12 cellular contexts compared by ENCODE assay signal in genomic region chr1:169326644-169327316, GRCh38. TPM values are rescaled to one million over a fixed set of nuclear protein-coding genes. Genes with fewer than 3 reads are reported as not detected.
DNase-seq lines count a peak whose midpoint lies in the region; ATAC-seq and TF ChIP-seq lines count a peak whose summit lies in the region.
"Had no signal": no experiment of that assay in that cellular context is flagged by ENCODE, and none has a peak within 500 bp of the region (broad histone marks: within the 10 kb centered on the region; RNA-seq: fewer than 3 reads in every experiment).

No MANE protein-coding gene starts in this region.

- no peak for DNase-seq in activated naive CD4-positive, alpha-beta T cell treated with anti-CD3 and anti-CD28 coated beads, Interleukin-2, amount 10 ng/mL, durations not matched to agents 7 days and 5 days
- DNase-seq in activated CD8-positive, alpha-beta T cell treated with anti-CD3 and anti-CD28 coated beads for 36 hours: no peak
- no peak for DNase-seq in OCI-LY7 (ENCODE audit: low spot score)
- DNase-seq in mucosa of gallbladder (ENCODE audit: low spot score): no peak
- DNase-seq in GF-D8 (lab: John Stamatoyannopoulos, UW): no peak
- DNase-seq: activated gamma-delta T cell; MM.1S; stimulated activated naive CD4-positive, alpha-beta T cell treated with Interleukin-2 at 50 U/mL for 16 hours had no signal

- peaks cover 10% of the 10 kb centered on the region for H3K9me3 Mint-ChIP-seq in activated naive CD4-positive, alpha-beta T cell treated with anti-CD3 and anti-CD28 coated beads, Interleukin-2, amount 50 U/mL, for 24 hours
- H3K9me3 Mint-ChIP-seq in activated naive CD4-positive, alpha-beta T cell treated with anti-CD3 and anti-CD28 coated beads, Interleukin-2, amount 10 ng/mL, durations not matched to agents 7 days and 5 days: peaks cover 14% of the 10 kb centered on the region
- H3K9me3 Mint-ChIP-seq in activated CD8-positive, alpha-beta T cell treated with anti-CD3 and anti-CD28 coated beads for 36 hours: peaks cover 10% of the 10 kb centered on the region
- H3K9me3 Mint-ChIP-seq in stimulated activated naive CD8-positive, alpha-beta T cell treated with anti-CD3 and anti-CD28 coated beads, Interleukin-15, Interleukin-2, amounts not matched to agents 100 ng/mL and 50 ng/mL, for 24 hours: peaks cover 10% of the 10 kb centered on the region

- no peak overlapping the region for H3K4me3 ChIP-seq in OCI-LY7 (ENCODE audit: low read depth, low read length, poor library complexity, severe bottlenecking)

- no peak overlapping the region for H2AFZ ChIP-seq in OCI-LY7 (ENCODE audit: low read length)

- no TSS peak for BruUV-seq in OCI-LY7 (replicated peaks; lab: Mats Ljungman, UMichigan)

- no peak overlapping the region for H3K4me3 Mint-ChIP-seq in activated naive CD4-positive, alpha-beta T cell treated with anti-CD3 and anti-CD28 coated beads, Interleukin-2, amount 50 U/mL, for 24 hours
- H3K4me3 Mint-ChIP-seq in activated naive CD4-positive, alpha-beta T cell treated with anti-CD3 and anti-CD28 coated beads, Interleukin-2, amount 10 ng/mL, durations not matched to agents 7 days and 5 days: no peak overlapping the region
- no peak overlapping the region for H3K4me3 Mint-ChIP-seq in activated CD8-positive, alpha-beta T cell treated with anti-CD3 and anti-CD28 coated beads for 36 hours
- H3K4me3 Mint-ChIP-seq in stimulated activated naive CD8-positive, alpha-beta T cell treated with anti-CD3 and anti-CD28 coated beads, Interleukin-15, Interleukin-2, amounts not matched to agents 100 ng/mL and 50 ng/mL, for 24 hours: peak overlapping the region; percentile 52
- H3K4me3 Mint-ChIP-seq: CD4-positive, CD25-positive, alpha-beta regulatory T cell had no signal

- no peaks in the 10 kb centered on the region for H4K20me1 ChIP-seq in OCI-LY7 (ENCODE audit: insufficient read depth, low read length)

- H3K36me3 ChIP-seq in OCI-LY7 (ENCODE audit: insufficient read depth, low read length): no peaks in the 10 kb centered on the region

- H3K9me2 ChIP-seq in OCI-LY7 (ENCODE audit: insufficient read depth, low read length): no peaks in the 10 kb centered on the region

- peaks cover 3% of the 10 kb centered on the region; the same call in 1 of the 2 replicates for H3K9me3 ChIP-seq in OCI-LY7 (ENCODE audit: low read length)

- H3K27me3 Mint-ChIP-seq in activated naive CD4-positive, alpha-beta T cell treated with anti-CD3 and anti-CD28 coated beads, Interleukin-2, amount 50 U/mL, for 24 hours: no peaks in the 10 kb centered on the region
- H3K27me3 Mint-ChIP-seq in activated naive CD4-positive, alpha-beta T cell treated with anti-CD3 and anti-CD28 coated beads, Interleukin-2, amount 10 ng/mL, durations not matched to agents 7 days and 5 days: no peaks in the 10 kb centered on the region
- H3K27me3 Mint-ChIP-seq in activated CD8-positive, alpha-beta T cell treated with anti-CD3 and anti-CD28 coated beads for 36 hours: no peaks in the 10 kb centered on the region
- no peaks in the 10 kb centered on the region for H3K27me3 Mint-ChIP-seq in stimulated activated naive CD8-positive, alpha-beta T cell treated with anti-CD3 and anti-CD28 coated beads, Interleukin-15, Interleukin-2, amounts not matched to agents 100 ng/mL and 50 ng/mL, for 24 hours
- H3K27me3 Mint-ChIP-seq: CD4-positive, CD25-positive, alpha-beta regulatory T cell had no signal

- peak overlapping the region; percentile 17 for H3K27ac Mint-ChIP-seq in activated naive CD4-positive, alpha-beta T cell treated with anti-CD3 and anti-CD28 coated beads, Interleukin-2, amount 50 U/mL, for 24 hours
- H3K27ac Mint-ChIP-seq in activated naive CD4-positive, alpha-beta T cell treated with anti-CD3 and anti-CD28 coated beads, Interleukin-2, amount 10 ng/mL, durations not matched to agents 7 days and 5 days: no peak overlapping the region
- peak overlapping the region; percentile 78 for H3K27ac Mint-ChIP-seq in activated CD8-positive, alpha-beta T cell treated with anti-CD3 and anti-CD28 coated beads for 36 hours
- peak overlapping the region; percentile 70 for H3K27ac Mint-ChIP-seq in stimulated activated naive CD8-positive, alpha-beta T cell treated with anti-CD3 and anti-CD28 coated beads, Interleukin-15, Interleukin-2, amounts not matched to agents 100 ng/mL and 50 ng/mL, for 24 hours
- H3K27ac Mint-ChIP-seq: CD4-positive, CD25-positive, alpha-beta regulatory T cell had no signal

- no peak overlapping the region for H3K4me2 ChIP-seq in OCI-LY7 (ENCODE audit: low read length)

- POLR2A ChIA-PET in activated CD8-positive, alpha-beta T cell treated with anti-CD3 and anti-CD28 coated beads for 36 hours (lab: Charles Lee): interaction anchor here (0.6 kb wide), 1 partner anchor 161 kb away, joined by 3 read pairs; no protein-coding TSS in a partner anchor
- POLR2A ChIA-PET in OCI-LY7 (lab: Charles Lee): no interaction called here

- no peaks in the 10 kb centered on the region for H3K4me1 ChIP-seq in OCI-LY7 (ENCODE audit: insufficient read depth, low read length, poor library complexity, severe bottlenecking)

- peak; percentile 79 for ATAC-seq in HG03039 (IDR thresholded peaks at IDR 0.05; ENCODE audit: unreplicated experiment)
- peak; percentile 95 for ATAC-seq in activated CD8-positive, alpha-beta T cell treated with anti-CD3 and anti-CD28 coated beads for 36 hours

- intact Hi-C loops in activated CD8-positive, alpha-beta T cell treated with anti-CD3 and anti-CD28 coated beads for 36 hours (cut with micrococcal nuclease): no loop called here
- intact Hi-C loops in OCI-LY7 (cut with micrococcal nuclease; ENCODE audit: unreplicated experiment): no loop called here

- TF ChIP-seq CTCF in activated CD8-positive, alpha-beta T cell treated with anti-CD3 and anti-CD28 coated beads for 36 hours (IDR thresholded peaks at IDR 0.05): no peak
- TF ChIP-seq CTCF in OCI-LY7 (conservative IDR thresholded peaks at IDR 0.05; ENCODE audit: low read length): no peak

- H3K27ac ChIP-seq in OCI-LY7 (ENCODE audit: low read depth, low read length, poor library complexity, severe bottlenecking): no peak overlapping the region

- peaks cover 16% of the 10 kb centered on the region for H3K36me3 Mint-ChIP-seq in activated naive CD4-positive, alpha-beta T cell treated with anti-CD3 and anti-CD28 coated beads, Interleukin-2, amount 50 U/mL, for 24 hours
- peaks cover 5% of the 10 kb centered on the region for H3K36me3 Mint-ChIP-seq in activated naive CD4-positive, alpha-beta T cell treated with anti-CD3 and anti-CD28 coated beads, Interleukin-2, amount 10 ng/mL, durations not matched to agents 7 days and 5 days
- peaks cover 24% of the 10 kb centered on the region for H3K36me3 Mint-ChIP-seq in activated CD8-positive, alpha-beta T cell treated with anti-CD3 and anti-CD28 coated beads for 36 hours (ENCODE audit: low read depth)
- H3K36me3 Mint-ChIP-seq in stimulated activated naive CD8-positive, alpha-beta T cell treated with anti-CD3 and anti-CD28 coated beads, Interleukin-15, Interleukin-2, amounts not matched to agents 100 ng/mL and 50 ng/mL, for 24 hours (ENCODE audit: low read depth): peaks cover 30% of the 10 kb centered on the region

- peaks cover 17% of the 10 kb centered on the region for H3K4me1 Mint-ChIP-seq in activated naive CD4-positive, alpha-beta T cell treated with anti-CD3 and anti-CD28 coated beads, Interleukin-2, amount 50 U/mL, for 24 hours
- H3K4me1 Mint-ChIP-seq in activated naive CD4-positive, alpha-beta T cell treated with anti-CD3 and anti-CD28 coated beads, Interleukin-2, amount 10 ng/mL, durations not matched to agents 7 days and 5 days: no peaks in the 10 kb centered on the region
- peaks cover 25% of the 10 kb centered on the region for H3K4me1 Mint-ChIP-seq in activated CD8-positive, alpha-beta T cell treated with anti-CD3 and anti-CD28 coated beads for 36 hours (ENCODE audit: low read depth)
- H3K4me1 Mint-ChIP-seq in stimulated activated naive CD8-positive, alpha-beta T cell treated with anti-CD3 and anti-CD28 coated beads, Interleukin-15, Interleukin-2, amounts not matched to agents 100 ng/mL and 50 ng/mL, for 24 hours (ENCODE audit: low read depth): peaks cover 33% of the 10 kb centered on the region

- CTCF ChIA-PET in activated naive CD4-positive, alpha-beta T cell treated with anti-CD3 and anti-CD28 coated beads, Interleukin-2, amount 10 ng/mL, durations not matched to agents 7 days and 5 days (lab: Charles Lee): no interaction called here
- CTCF ChIA-PET in activated CD8-positive, alpha-beta T cell treated with anti-CD3 and anti-CD28 coated beads for 36 hours (lab: Charles Lee): interaction anchor here (1.0 to 2.1 kb wide), 2 partner anchors 16 to 22 kb away, joined by 3 to 16 read pairs; no protein-coding TSS in a partner anchor
- CTCF ChIA-PET in OCI-LY7 (lab: Charles Lee; ENCODE audit: unreplicated experiment): no interaction called here

- H3K79me2 ChIP-seq in OCI-LY7 (ENCODE audit: insufficient read depth, low read depth, low read length): no peaks in the 10 kb centered on the region

RNA-seq across cellular contexts. Expression of gene NME7, which starts 40.8 kb away (rescaled TPM):
- 10 to 100 TPM; 15.3 to 17.4 TPM for total RNA-seq in activated CD8-positive, alpha-beta T cell treated with anti-CD3 and anti-CD28 coated beads for 36 hours
- 4.2 and 9.3 TPM in 2 replicates for total RNA-seq in OCI-LY7 (2014; rRNA removed; shearing (Covaris generic))
- total RNA-seq in OCI-LY7 (2022) (16.1 and 17.0 TPM in 2 replicates), mucosa of gallbladder (18.0 TPM)

RNA-seq across cellular contexts. Expression of gene BLZF1, which starts 41.2 kb away (rescaled TPM):
- 10 to 100 TPM in 1 of 2 experiments, 1 to 10 TPM in 1; 9.8 to 10.1 TPM for total RNA-seq in activated CD8-positive, alpha-beta T cell treated with anti-CD3 and anti-CD28 coated beads for 36 hours
- total RNA-seq in OCI-LY7 (2014; rRNA removed; shearing (Covaris generic)): 4.9 and 7.1 TPM in 2 replicates
- total RNA-seq in OCI-LY7 (2022) (11.3 and 14.3 TPM in 2 replicates), mucosa of gallbladder (32.0 TPM)
